In the genomic region with DNA sequence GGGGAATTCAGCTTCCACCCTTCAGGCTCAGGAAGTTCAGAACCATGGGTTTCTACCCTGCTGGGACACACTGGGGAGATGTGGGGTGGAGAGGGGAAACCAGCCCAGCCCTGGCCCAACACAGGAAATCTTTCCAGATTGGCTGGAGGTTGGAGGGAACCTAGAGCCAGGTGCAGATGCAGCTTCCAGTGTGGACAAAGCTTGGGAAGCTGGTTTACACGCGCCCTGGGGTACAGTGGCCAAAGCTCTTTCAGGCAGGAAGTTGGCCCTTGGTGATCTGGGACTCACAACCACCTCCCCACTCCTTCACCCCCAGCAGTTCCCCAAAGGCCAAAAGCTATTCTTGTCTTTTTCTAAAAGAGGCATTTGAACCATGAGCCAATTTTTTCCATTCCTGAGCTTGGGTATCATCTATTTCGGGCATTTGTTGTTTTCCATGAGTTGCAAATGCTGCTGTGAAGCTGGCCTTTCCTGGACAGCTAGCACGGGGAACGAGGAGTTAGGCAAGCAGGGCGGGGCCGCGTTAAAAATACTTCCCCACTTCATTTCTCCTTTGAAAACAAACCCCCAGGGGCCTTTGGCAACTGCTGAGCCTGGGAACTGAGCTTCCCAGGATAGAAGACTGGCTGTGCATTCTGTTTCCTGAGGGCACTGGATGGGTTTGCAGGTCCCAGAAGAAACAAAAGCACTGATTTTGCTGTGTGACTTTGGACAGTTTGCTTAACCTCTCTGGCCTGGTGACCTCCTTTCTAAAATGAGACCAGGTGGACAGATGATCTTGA, we compare ENCODE assay signal across 2 cellular contexts.
A peak's percentile ranks its signal among the peaks of the same experiment; 100 is the strongest.
TF ChIP-seq lines count a peak whose summit lies in the region.

No MANE protein-coding gene starts in this region.

TF ChIP-seq in K562, 482 proteins besides CTCF, POLR2A, EP300 and RAD21 (continues in another document):
- 0 out of 2 replicates have a peak, but pooled peaks have one; percentile 52 for TF ChIP-seq ADNP (tag; IDR thresholded peaks at IDR 0.05)
- TF ChIP-seq PML (IDR thresholded peaks at IDR 0.05; ENCODE audit: low read length): no peak
- no peak for TF ChIP-seq XRCC4 (IDR thresholded peaks at IDR 0.05; ENCODE audit: extremely low read depth, insufficient read depth, insufficient read length)
- no peak for TF ChIP-seq ZNF3 (CRISPR knock-in tag; IDR thresholded peaks at IDR 0.05)
- no peak for TF ChIP-seq NRF1 (conservative IDR thresholded peaks at IDR 0.05 in 1 of 2, IDR thresholded peaks at IDR 0.05 in 1 of 2)
- TF ChIP-seq, protein P1, sequence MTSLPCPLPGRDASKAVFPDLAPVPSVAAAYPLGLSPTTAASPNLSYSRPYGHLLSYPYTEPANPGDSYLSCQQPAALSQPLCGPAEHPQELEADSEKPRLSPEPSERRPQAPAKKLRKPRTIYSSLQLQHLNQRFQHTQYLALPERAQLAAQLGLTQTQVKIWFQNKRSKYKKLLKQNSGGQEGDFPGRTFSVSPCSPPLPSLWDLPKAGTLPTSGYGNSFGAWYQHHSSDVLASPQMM (CRISPR knock-in tag; IDR thresholded peaks at IDR 0.05): no peak
- peak; percentile 61 to 78 for TF ChIP-seq KDM1A (IDR thresholded peaks at IDR 0.05)
- no peak for TF ChIP-seq KLF1 (tag; IDR thresholded peaks at IDR 0.05)
- TF ChIP-seq RBM25 (IDR thresholded peaks at IDR 0.05; ENCODE audit: low read depth, low read length, severe bottlenecking): peak; percentile 83
- TF ChIP-seq ZZZ3 (IDR thresholded peaks at IDR 0.05): no peak
- no peak for TF ChIP-seq BHLHE40 (IDR thresholded peaks at IDR 0.05; ENCODE audit: low read length)
- no peak for TF ChIP-seq ZNF431 (CRISPR knock-in tag; IDR thresholded peaks at IDR 0.05)
- no peak for TF ChIP-seq GATAD2A (IDR thresholded peaks at IDR 0.05)
- TF ChIP-seq MTA2 (IDR thresholded peaks at IDR 0.05; ENCODE audit: low read depth): no peak
- TF ChIP-seq PTBP1 (IDR thresholded peaks at IDR 0.05; ENCODE audit: low read depth, low read length): 0 out of 2 replicates have a peak, but pooled peaks have one; percentile 33
- TF ChIP-seq NBN (IDR thresholded peaks at IDR 0.05; ENCODE audit: low read depth): no peak
- no peak for TF ChIP-seq POLR2H (tag; IDR thresholded peaks at IDR 0.05; ENCODE audit: low read depth)
- TF ChIP-seq ZFP30 (CRISPR knock-in tag; IDR thresholded peaks at IDR 0.05; ENCODE audit: borderline replicate concordance): no peak
- no peak for TF ChIP-seq CAMTA2 (CRISPR knock-in tag; conservative IDR thresholded peaks at IDR 0.05)
- no peak for TF ChIP-seq FOSL1 (tag; conservative IDR thresholded peaks at IDR 0.05)
- TF ChIP-seq, protein P2, sequence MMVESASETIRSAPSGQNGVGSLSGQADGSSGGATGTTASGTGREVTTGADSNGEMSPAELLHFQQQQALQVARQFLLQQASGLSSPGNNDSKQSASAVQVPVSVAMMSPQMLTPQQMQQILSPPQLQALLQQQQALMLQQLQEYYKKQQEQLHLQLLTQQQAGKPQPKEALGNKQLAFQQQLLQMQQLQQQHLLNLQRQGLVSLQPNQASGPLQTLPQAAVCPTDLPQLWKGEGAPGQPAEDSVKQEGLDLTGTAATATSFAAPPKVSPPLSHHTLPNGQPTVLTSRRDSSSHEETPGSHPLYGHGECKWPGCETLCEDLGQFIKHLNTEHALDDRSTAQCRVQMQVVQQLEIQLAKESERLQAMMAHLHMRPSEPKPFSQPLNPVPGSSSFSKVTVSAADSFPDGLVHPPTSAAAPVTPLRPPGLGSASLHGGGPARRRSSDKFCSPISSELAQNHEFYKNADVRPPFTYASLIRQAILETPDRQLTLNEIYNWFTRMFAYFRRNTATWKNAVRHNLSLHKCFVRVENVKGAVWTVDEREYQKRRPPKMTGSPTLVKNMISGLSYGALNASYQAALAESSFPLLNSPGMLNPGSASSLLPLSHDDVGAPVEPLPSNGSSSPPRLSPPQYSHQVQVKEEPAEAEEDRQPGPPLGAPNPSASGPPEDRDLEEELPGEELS (CRISPR knock-in tag; IDR thresholded peaks at IDR 0.05; ENCODE audit: borderline replicate concordance): no peak
- no peak for TF ChIP-seq HDGF (IDR thresholded peaks at IDR 0.05)
- TF ChIP-seq ZNF197 (CRISPR knock-in tag; IDR thresholded peaks at IDR 0.05; ENCODE audit: low read depth): no peak
- TF ChIP-seq MEIS2 (IDR thresholded peaks at IDR 0.05; ENCODE audit: partially characterized antibody): no peak
- TF ChIP-seq, protein P3, sequence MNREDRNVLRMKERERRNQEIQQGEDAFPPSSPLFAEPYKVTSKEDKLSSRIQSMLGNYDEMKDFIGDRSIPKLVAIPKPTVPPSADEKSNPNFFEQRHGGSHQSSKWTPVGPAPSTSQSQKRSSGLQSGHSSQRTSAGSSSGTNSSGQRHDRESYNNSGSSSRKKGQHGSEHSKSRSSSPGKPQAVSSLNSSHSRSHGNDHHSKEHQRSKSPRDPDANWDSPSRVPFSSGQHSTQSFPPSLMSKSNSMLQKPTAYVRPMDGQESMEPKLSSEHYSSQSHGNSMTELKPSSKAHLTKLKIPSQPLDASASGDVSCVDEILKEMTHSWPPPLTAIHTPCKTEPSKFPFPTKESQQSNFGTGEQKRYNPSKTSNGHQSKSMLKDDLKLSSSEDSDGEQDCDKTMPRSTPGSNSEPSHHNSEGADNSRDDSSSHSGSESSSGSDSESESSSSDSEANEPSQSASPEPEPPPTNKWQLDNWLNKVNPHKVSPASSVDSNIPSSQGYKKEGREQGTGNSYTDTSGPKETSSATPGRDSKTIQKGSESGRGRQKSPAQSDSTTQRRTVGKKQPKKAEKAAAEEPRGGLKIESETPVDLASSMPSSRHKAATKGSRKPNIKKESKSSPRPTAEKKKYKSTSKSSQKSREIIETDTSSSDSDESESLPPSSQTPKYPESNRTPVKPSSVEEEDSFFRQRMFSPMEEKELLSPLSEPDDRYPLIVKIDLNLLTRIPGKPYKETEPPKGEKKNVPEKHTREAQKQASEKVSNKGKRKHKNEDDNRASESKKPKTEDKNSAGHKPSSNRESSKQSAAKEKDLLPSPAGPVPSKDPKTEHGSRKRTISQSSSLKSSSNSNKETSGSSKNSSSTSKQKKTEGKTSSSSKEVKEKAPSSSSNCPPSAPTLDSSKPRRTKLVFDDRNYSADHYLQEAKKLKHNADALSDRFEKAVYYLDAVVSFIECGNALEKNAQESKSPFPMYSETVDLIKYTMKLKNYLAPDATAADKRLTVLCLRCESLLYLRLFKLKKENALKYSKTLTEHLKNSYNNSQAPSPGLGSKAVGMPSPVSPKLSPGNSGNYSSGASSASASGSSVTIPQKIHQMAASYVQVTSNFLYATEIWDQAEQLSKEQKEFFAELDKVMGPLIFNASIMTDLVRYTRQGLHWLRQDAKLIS (CRISPR knock-in tag; IDR thresholded peaks at IDR 0.05): no peak
- TF ChIP-seq RCOR1 (IDR thresholded peaks at IDR 0.05; ENCODE audit: borderline replicate concordance in 1 of 2, low read depth in 2 of 2, low read length in 2 of 2): 0 out of 4 replicates have a peak, but pooled peaks have one; percentile 24 to 36
- TF ChIP-seq BCOR (IDR thresholded peaks at IDR 0.05): peak; percentile 95
- TF ChIP-seq, protein P4, sequence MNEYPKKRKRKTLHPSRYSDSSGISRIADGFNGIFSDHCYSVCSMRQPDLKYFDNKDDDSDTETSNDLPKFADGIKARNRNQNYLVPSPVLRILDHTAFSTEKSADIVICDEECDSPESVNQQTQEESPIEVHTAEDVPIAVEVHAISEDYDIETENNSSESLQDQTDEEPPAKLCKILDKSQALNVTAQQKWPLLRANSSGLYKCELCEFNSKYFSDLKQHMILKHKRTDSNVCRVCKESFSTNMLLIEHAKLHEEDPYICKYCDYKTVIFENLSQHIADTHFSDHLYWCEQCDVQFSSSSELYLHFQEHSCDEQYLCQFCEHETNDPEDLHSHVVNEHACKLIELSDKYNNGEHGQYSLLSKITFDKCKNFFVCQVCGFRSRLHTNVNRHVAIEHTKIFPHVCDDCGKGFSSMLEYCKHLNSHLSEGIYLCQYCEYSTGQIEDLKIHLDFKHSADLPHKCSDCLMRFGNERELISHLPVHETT (CRISPR knock-in tag; conservative IDR thresholded peaks at IDR 0.05 in 1 of 2, IDR thresholded peaks at IDR 0.05 in 1 of 2): no peak

TF ChIP-seq in liver, 16 proteins besides CTCF, POLR2A, EP300 and RAD21:
- no peak for TF ChIP-seq TAF1 (conservative IDR thresholded peaks at IDR 0.05)
- TF ChIP-seq, protein P5, sequence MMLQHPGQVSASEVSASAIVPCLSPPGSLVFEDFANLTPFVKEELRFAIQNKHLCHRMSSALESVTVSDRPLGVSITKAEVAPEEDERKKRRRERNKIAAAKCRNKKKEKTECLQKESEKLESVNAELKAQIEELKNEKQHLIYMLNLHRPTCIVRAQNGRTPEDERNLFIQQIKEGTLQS (IDR thresholded peaks at IDR 0.05): no peak
- TF ChIP-seq GABPA (IDR thresholded peaks at IDR 0.05 in 1 of 2, conservative IDR thresholded peaks at IDR 0.05 in 1 of 2): no peak
- peak; percentile 33 for TF ChIP-seq NR2F2 (IDR thresholded peaks at IDR 0.05)
- TF ChIP-seq HNF4A (conservative IDR thresholded peaks at IDR 0.05): no peak
- TF ChIP-seq, protein P6, sequence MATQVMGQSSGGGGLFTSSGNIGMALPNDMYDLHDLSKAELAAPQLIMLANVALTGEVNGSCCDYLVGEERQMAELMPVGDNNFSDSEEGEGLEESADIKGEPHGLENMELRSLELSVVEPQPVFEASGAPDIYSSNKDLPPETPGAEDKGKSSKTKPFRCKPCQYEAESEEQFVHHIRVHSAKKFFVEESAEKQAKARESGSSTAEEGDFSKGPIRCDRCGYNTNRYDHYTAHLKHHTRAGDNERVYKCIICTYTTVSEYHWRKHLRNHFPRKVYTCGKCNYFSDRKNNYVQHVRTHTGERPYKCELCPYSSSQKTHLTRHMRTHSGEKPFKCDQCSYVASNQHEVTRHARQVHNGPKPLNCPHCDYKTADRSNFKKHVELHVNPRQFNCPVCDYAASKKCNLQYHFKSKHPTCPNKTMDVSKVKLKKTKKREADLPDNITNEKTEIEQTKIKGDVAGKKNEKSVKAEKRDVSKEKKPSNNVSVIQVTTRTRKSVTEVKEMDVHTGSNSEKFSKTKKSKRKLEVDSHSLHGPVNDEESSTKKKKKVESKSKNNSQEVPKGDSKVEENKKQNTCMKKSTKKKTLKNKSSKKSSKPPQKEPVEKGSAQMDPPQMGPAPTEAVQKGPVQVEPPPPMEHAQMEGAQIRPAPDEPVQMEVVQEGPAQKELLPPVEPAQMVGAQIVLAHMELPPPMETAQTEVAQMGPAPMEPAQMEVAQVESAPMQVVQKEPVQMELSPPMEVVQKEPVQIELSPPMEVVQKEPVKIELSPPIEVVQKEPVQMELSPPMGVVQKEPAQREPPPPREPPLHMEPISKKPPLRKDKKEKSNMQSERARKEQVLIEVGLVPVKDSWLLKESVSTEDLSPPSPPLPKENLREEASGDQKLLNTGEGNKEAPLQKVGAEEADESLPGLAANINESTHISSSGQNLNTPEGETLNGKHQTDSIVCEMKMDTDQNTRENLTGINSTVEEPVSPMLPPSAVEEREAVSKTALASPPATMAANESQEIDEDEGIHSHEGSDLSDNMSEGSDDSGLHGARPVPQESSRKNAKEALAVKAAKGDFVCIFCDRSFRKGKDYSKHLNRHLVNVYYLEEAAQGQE (IDR thresholded peaks at IDR 0.05): no peak
- TF ChIP-seq RXRA (IDR thresholded peaks at IDR 0.05): no peak
- peak; percentile 47 for TF ChIP-seq SP1 (IDR thresholded peaks at IDR 0.05)
- no peak for TF ChIP-seq HNF4G (IDR thresholded peaks at IDR 0.05)
- TF ChIP-seq FOXA2 (IDR thresholded peaks at IDR 0.05): no peak
- TF ChIP-seq, protein P7, sequence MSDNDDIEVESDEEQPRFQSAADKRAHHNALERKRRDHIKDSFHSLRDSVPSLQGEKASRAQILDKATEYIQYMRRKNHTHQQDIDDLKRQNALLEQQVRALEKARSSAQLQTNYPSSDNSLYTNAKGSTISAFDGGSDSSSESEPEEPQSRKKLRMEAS (IDR thresholded peaks at IDR 0.05): no peak
- TF ChIP-seq, protein P8, sequence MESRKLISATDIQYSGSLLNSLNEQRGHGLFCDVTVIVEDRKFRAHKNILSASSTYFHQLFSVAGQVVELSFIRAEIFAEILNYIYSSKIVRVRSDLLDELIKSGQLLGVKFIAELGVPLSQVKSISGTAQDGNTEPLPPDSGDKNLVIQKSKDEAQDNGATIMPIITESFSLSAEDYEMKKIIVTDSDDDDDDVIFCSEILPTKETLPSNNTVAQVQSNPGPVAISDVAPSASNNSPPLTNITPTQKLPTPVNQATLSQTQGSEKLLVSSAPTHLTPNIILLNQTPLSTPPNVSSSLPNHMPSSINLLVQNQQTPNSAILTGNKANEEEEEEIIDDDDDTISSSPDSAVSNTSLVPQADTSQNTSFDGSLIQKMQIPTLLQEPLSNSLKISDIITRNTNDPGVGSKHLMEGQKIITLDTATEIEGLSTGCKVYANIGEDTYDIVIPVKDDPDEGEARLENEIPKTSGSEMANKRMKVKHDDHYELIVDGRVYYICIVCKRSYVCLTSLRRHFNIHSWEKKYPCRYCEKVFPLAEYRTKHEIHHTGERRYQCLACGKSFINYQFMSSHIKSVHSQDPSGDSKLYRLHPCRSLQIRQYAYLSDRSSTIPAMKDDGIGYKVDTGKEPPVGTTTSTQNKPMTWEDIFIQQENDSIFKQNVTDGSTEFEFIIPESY (IDR thresholded peaks at IDR 0.05): no peak
- no peak for TF ChIP-seq EGR1 (IDR thresholded peaks at IDR 0.05; ENCODE audit: low read depth in 2 of 2)
- TF ChIP-seq FOXA1 (IDR thresholded peaks at IDR 0.05): no peak
- no peak for TF ChIP-seq YY1 (IDR thresholded peaks at IDR 0.05)
- peak in 1 of 2 donors; percentile 41 for TF ChIP-seq JUND (IDR thresholded peaks at IDR 0.05)
TF ChIP-seq in liver: peak in this region for 3.
